Comparison of ENCODE assay signal across 1 cellular context in the genomic region with DNA sequence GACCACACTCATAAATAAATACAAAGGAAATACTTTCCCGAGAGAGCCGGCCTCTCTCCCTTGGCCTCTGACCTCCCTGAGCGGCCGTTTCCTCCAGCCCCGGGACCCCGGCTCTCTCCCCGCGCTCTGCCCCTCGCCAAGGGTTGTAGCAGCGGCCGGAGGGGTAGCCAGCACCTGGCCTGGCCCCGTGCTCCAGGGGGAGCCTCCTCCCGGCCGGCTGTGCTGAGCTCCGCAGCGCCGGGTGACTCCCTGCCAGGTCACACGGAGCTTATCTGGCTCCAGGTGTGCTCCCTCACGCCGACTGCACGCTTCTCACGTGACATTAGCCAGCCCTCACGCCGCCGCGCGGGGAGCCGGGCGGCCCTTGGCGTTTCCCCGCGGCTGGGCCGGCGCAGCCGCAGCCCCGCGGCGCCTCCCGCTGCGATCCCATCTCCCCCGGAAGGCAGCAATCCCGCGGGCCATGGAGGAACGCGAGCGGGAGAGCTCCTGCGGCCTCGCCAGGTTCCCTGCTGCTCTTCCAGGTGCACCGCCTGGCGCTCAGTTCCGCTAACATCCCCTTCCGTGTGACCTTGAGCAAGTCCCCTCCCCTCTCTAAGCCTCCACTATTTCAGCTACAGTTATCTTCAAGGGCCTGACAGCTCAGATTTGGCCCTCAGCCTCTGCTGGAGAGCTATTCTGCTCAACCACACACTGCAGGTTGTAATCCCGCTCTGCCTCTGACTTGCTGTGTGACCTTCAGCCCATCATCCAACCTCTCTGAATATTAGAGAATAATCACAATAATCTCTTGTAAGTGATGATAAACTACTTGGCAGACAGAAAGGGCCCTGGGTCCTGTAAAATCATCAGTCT.
TF ChIP-seq lines count a peak whose summit lies in the region.

No MANE protein-coding gene starts in this region.

TF ChIP-seq in HEK293, 187 proteins besides CTCF, POLR2A, EP300 and RAD21 (continued from another document and continues in another):
- TF ChIP-seq, protein P1, sequence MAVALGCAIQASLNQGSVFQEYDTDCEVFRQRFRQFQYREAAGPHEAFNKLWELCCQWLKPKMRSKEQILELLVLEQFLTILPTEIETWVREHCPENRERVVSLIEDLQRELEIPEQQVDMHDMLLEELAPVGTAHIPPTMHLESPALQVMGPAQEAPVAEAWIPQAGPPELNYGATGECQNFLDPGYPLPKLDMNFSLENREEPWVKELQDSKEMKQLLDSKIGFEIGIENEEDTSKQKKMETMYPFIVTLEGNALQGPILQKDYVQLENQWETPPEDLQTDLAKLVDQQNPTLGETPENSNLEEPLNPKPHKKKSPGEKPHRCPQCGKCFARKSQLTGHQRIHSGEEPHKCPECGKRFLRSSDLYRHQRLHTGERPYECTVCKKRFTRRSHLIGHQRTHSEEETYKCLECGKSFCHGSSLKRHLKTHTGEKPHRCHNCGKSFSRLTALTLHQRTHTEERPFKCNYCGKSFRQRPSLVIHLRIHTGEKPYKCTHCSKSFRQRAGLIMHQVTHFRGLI (tag by site-specific recombination; IDR thresholded peaks at IDR 0.05): no peak
- TF ChIP-seq ZNF157 (tag by site-specific recombination; IDR thresholded peaks at IDR 0.05) (no peak), ZNF416 (tag by site-specific recombination; IDR thresholded peaks at IDR 0.05) (no peak), ZNF426 (tag by site-specific recombination; IDR thresholded peaks at IDR 0.05) (no peak), ZNF302 (tag by site-specific recombination; IDR thresholded peaks at IDR 0.05; ENCODE audit: low read depth) (no peak), ZBTB20 (tag by site-specific recombination; IDR thresholded peaks at IDR 0.05) (peak; percentile 59; the same call in 1 of the 2 replicates), ZNF140 (tag by site-specific recombination; IDR thresholded peaks at IDR 0.05) (peak; percentile 71; the same call in 1 of the 2 replicates), ZNF830 (tag by site-specific recombination; IDR thresholded peaks at IDR 0.05; ENCODE audit: low read depth) (no peak), ZNF175 (tag by site-specific recombination; IDR thresholded peaks at IDR 0.05) (no peak), ZNF133 (tag by site-specific recombination; IDR thresholded peaks at IDR 0.05) (no peak), ZNF473 (tag by site-specific recombination; IDR thresholded peaks at IDR 0.05) (no peak), ZNF621 (tag by site-specific recombination; IDR thresholded peaks at IDR 0.05) (no peak), ZNF324 (tag by site-specific recombination; IDR thresholded peaks at IDR 0.05) (peak; percentile 38; the same call in 1 of the 2 replicates), ZFP69B (tag by site-specific recombination; IDR thresholded peaks at IDR 0.05) (no peak), ZNF114 (tag by site-specific recombination; IDR thresholded peaks at IDR 0.05) (no peak), ZNF394 (tag by site-specific recombination; IDR thresholded peaks at IDR 0.05; ENCODE audit: borderline replicate concordance) (no peak; the same call in 1 of the 2 replicates), KLF9 (tag by site-specific recombination; IDR thresholded peaks at IDR 0.05; ENCODE audit: low read depth) (peak; percentile 32; the same call in 1 of the 2 replicates), SP2 (tag by site-specific recombination; IDR thresholded peaks at IDR 0.05) (peak; percentile 61), ZBTB17 (tag by site-specific recombination; IDR thresholded peaks at IDR 0.05) (peak; percentile 67), ZNF747 (tag by site-specific recombination; IDR thresholded peaks at IDR 0.05) (no peak), ZNF174 (tag by site-specific recombination; IDR thresholded peaks at IDR 0.05) (no peak), ZNF76 (tag by site-specific recombination; IDR thresholded peaks at IDR 0.05; ENCODE audit: borderline replicate concordance, low read depth) (peak; percentile 75; the same call in 1 of the 2 replicates), ZNF843 (tag by site-specific recombination; IDR thresholded peaks at IDR 0.05) (peak; percentile 24; the same call in 1 of the 2 replicates), ZFP41 (tag by site-specific recombination; IDR thresholded peaks at IDR 0.05; ENCODE audit: borderline replicate concordance) (no peak), ZNF776 (tag by site-specific recombination; IDR thresholded peaks at IDR 0.05; ENCODE audit: borderline replicate concordance) (no peak), ZIC2 (tag by site-specific recombination; IDR thresholded peaks at IDR 0.05) (peak; percentile 98), ZNF792 (tag by site-specific recombination; IDR thresholded peaks at IDR 0.05) (no peak), KLF16 (tag by site-specific recombination; IDR thresholded peaks at IDR 0.05) (0 out of 2 replicates have a peak, but pooled peaks have one; percentile 53), ZNF777 (tag by site-specific recombination; IDR thresholded peaks at IDR 0.05; ENCODE audit: borderline replicate concordance) (no peak), ZNF138 (tag by site-specific recombination; IDR thresholded peaks at IDR 0.05; ENCODE audit: borderline replicate concordance) (no peak)
- TF ChIP-seq, protein P2, sequence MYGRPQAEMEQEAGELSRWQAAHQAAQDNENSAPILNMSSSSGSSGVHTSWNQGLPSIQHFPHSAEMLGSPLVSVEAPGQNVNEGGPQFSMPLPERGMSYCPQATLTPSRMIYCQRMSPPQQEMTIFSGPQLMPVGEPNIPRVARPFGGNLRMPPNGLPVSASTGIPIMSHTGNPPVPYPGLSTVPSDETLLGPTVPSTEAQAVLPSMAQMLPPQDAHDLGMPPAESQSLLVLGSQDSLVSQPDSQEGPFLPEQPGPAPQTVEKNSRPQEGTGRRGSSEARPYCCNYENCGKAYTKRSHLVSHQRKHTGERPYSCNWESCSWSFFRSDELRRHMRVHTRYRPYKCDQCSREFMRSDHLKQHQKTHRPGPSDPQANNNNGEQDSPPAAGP (tag by site-specific recombination; IDR thresholded peaks at IDR 0.05): no peak
- TF ChIP-seq, protein P3, sequence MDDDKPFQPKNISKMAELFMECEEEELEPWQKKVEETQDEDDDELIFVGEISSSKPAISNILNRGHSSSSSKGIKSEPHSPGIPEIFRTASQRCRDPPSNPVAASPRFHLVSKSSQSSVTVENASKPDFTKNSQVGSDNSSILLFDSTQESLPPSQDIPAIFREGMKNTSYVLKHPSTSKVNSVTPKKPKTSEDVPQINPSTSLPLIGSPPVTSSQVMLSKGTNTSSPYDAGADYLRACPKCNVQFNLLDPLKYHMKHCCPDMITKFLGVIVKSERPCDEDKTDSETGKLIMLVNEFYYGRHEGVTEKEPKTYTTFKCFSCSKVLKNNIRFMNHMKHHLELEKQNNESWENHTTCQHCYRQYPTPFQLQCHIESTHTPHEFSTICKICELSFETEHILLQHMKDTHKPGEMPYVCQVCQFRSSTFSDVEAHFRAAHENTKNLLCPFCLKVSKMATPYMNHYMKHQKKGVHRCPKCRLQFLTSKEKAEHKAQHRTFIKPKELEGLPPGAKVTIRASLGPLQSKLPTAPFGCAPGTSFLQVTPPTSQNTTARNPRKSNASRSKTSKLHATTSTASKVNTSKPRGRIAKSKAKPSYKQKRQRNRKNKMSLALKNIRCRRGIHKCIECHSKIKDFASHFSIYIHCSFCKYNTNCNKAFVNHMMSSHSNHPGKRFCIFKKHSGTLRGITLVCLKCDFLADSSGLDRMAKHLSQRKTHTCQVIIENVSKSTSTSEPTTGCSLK (tag by site-specific recombination; IDR thresholded peaks at IDR 0.05): no peak
- TF ChIP-seq, protein P4, sequence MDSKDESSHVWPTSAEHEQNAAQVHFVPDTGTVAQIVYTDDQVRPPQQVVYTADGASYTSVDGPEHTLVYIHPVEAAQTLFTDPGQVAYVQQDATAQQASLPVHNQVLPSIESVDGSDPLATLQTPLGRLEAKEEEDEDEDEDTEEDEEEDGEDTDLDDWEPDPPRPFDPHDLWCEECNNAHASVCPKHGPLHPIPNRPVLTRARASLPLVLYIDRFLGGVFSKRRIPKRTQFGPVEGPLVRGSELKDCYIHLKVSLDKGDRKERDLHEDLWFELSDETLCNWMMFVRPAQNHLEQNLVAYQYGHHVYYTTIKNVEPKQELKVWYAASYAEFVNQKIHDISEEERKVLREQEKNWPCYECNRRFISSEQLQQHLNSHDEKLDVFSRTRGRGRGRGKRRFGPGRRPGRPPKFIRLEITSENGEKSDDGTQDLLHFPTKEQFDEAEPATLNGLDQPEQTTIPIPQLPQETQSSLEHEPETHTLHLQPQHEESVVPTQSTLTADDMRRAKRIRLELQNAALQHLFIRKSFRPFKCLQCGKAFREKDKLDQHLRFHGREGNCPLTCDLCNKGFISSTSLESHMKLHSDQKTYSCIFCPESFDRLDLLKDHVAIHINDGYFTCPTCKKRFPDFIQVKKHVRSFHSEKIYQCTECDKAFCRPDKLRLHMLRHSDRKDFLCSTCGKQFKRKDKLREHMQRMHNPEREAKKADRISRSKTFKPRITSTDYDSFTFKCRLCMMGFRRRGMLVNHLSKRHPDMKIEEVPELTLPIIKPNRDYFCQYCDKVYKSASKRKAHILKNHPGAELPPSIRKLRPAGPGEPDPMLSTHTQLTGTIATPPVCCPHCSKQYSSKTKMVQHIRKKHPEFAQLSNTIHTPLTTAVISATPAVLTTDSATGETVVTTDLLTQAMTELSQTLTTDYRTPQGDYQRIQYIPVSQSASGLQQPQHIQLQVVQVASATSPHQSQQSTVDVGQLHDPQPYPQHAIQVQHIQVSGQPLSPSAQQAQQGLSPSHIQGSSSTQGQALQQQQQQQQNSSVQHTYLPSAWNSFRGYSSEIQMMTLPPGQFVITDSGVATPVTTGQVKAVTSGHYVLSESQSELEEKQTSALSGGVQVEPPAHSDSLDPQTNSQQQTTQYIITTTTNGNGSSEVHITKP (tag by site-specific recombination; IDR thresholded peaks at IDR 0.05): peak; percentile 35; the same call in 1 of the 2 replicates
- TF ChIP-seq, protein P5, sequence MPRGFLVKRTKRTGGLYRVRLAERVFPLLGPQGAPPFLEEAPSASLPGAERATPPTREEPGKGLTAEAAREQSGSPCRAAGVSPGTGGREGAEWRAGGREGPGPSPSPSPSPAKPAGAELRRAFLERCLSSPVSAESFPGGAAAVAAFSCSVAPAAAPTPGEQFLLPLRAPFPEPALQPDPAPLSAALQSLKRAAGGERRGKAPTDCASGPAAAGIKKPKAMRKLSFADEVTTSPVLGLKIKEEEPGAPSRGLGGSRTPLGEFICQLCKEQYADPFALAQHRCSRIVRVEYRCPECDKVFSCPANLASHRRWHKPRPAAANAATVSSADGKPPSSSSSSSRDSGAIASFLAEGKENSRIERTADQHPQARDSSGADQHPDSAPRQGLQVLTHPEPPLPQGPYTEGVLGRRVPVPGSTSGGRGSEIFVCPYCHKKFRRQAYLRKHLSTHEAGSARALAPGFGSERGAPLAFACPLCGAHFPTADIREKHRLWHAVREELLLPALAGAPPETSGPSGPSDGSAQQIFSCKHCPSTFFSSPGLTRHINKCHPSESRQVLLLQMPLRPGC (tag by site-specific recombination; IDR thresholded peaks at IDR 0.05): no peak
- TF ChIP-seq, protein P6, sequence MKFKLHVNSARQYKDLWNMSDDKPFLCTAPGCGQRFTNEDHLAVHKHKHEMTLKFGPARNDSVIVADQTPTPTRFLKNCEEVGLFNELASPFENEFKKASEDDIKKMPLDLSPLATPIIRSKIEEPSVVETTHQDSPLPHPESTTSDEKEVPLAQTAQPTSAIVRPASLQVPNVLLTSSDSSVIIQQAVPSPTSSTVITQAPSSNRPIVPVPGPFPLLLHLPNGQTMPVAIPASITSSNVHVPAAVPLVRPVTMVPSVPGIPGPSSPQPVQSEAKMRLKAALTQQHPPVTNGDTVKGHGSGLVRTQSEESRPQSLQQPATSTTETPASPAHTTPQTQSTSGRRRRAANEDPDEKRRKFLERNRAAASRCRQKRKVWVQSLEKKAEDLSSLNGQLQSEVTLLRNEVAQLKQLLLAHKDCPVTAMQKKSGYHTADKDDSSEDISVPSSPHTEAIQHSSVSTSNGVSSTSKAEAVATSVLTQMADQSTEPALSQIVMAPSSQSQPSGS (tag by site-specific recombination; IDR thresholded peaks at IDR 0.05; ENCODE audit: low read depth): no peak
- TF ChIP-seq, protein P7, sequence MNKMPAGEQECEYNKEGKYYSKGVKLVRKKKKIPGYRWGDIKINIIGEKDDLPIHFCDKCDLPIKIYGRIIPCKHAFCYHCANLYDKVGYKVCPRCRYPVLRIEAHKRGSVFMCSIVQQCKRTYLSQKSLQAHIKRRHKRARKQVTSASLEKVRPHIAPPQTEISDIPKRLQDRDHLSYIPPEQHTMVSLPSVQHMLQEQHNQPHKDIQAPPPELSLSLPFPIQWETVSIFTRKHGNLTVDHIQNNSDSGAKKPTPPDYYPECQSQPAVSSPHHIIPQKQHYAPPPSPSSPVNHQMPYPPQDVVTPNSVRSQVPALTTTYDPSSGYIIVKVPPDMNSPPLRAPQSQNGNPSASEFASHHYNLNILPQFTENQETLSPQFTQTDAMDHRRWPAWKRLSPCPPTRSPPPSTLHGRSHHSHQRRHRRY (tag by site-specific recombination; IDR thresholded peaks at IDR 0.05): no peak
- TF ChIP-seq, protein P8, sequence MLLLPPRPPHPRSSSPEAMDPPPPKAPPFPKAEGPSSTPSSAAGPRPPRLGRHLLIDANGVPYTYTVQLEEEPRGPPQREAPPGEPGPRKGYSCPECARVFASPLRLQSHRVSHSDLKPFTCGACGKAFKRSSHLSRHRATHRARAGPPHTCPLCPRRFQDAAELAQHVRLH (tag by site-specific recombination; IDR thresholded peaks at IDR 0.05): peak; percentile 79; the same call in 1 of the 2 replicates
- TF ChIP-seq, protein P9, sequence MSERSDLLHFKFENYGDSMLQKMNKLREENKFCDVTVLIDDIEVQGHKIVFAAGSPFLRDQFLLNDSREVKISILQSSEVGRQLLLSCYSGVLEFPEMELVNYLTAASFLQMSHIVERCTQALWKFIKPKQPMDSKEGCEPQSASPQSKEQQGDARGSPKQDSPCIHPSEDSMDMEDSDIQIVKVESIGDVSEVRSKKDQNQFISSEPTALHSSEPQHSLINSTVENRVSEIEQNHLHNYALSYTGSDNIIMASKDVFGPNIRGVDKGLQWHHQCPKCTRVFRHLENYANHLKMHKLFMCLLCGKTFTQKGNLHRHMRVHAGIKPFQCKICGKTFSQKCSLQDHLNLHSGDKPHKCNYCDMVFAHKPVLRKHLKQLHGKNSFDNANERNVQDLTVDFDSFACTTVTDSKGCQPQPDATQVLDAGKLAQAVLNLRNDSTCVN (tag by site-specific recombination; optimal IDR thresholded peaks at IDR 0.05): peak; percentile 65
- TF ChIP-seq, protein P10, sequence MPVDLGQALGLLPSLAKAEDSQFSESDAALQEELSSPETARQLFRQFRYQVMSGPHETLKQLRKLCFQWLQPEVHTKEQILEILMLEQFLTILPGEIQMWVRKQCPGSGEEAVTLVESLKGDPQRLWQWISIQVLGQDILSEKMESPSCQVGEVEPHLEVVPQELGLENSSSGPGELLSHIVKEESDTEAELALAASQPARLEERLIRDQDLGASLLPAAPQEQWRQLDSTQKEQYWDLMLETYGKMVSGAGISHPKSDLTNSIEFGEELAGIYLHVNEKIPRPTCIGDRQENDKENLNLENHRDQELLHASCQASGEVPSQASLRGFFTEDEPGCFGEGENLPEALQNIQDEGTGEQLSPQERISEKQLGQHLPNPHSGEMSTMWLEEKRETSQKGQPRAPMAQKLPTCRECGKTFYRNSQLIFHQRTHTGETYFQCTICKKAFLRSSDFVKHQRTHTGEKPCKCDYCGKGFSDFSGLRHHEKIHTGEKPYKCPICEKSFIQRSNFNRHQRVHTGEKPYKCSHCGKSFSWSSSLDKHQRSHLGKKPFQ (tag by site-specific recombination; IDR thresholded peaks at IDR 0.05): no peak; the same call in 1 of the 2 replicates
